In the genomic region with DNA sequence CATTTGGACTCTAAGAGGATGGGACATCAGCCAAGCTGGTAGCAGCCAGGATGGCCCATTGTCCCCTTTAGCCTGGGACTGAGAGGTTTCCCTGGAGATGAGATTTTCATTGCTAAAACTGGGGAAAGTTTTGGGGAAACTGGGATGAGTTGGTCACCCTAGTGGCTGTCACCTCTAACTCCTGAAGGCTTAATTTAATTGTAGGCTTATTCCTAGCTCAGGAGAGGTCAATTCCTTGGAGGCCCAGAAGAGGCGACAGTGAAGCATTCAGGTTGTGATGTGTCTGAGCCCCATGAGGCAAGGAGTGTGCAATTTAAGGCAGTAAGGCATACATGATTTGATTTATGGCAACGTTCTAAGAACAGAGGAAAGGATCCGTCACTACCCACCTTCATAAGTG, we compare ENCODE assay signal across 23 cellular contexts.
"Had no signal": no experiment of that assay in that cellular context is flagged by ENCODE, and none has a peak within 500 bp of the region (broad histone marks: within the 10 kb centered on the region; RNA-seq: fewer than 3 reads in every experiment).

No MANE protein-coding gene starts in this region.

- FAIRE-seq: endothelial cell of umbilical vein, frontal cortex, kidney had no signal

- DNase-seq: colonic mucosa; dermis blood vessel endothelial cell; heart left ventricle; hippocampal formation; kidney; left cardiac atrium; left ventricle myocardium inferior; lower lobe of right lung; psoas muscle; retina; spleen; stimulated activated CD4-positive, alpha-beta T cell treated with anti-CD3 and anti-CD28 coated beads, Interleukin-15, amount 100 ng/mL, for 24 hours; stimulated activated CD4-positive, alpha-beta T cell treated with anti-CD3 and anti-CD28 coated beads, Interleukin-1b, Interleukin-23, amount 100 ng/mL, for 48 hours; stimulated activated CD4-positive, alpha-beta T cell treated with anti-CD3 and anti-CD28 coated beads, Interleukin-4, amount 100 ng/mL, for 24 hours; stimulated activated naive CD8-positive, alpha-beta T cell treated with anti-CD3 and anti-CD28 coated beads, Interleukin-15, amount 100 ng/mL, for 72 hours; trophoblast cell had no signal

- H3K36me3 Mint-ChIP-seq: mesothelial cell of epicardium had no signal

- H3K27me3 ChIP-seq: colonic mucosa, heart left ventricle, spleen had no signal

- H3K4me1 Mint-ChIP-seq: mesothelial cell of epicardium had no signal

- H3K9me3 ChIP-seq: colonic mucosa, heart left ventricle, left ventricle myocardium inferior, lower lobe of right lung, psoas muscle had no signal

- H3K9me3 Mint-ChIP-seq: mesothelial cell of epicardium, nephron had no signal

- H3K27ac Mint-ChIP-seq: mesothelial cell of epicardium; nephron; stimulated activated naive CD8-positive, alpha-beta T cell treated with anti-CD3 and anti-CD28 coated beads, Interleukin-15, amount 100 ng/mL, for 72 hours had no signal

- H3K4me1 ChIP-seq: colonic mucosa, lower lobe of right lung, psoas muscle had no signal

- H3K4me3 ChIP-seq: colonic mucosa, heart left ventricle, left ventricle myocardium inferior, lower lobe of right lung, psoas muscle, spleen had no signal

- H3K27ac ChIP-seq: colonic mucosa, heart left ventricle, left ventricle myocardium inferior, lower lobe of right lung, psoas muscle, spleen had no signal

- ATAC-seq: heart left ventricle; left cardiac atrium; lower lobe of right lung; psoas muscle; sciatic nerve; stimulated activated memory B cell treated with anti-CD40 and anti-IgM and Interleukin-4, amounts not matched to agents 10 μg/mL and 1 μg/mL and 100 μg/mL, for 72 hours; stimulated activated naive CD8-positive, alpha-beta T cell treated with anti-CD3 and anti-CD28 coated beads, Interleukin-15, amount 100 ng/mL, for 72 hours had no signal

- H3K27me3 Mint-ChIP-seq: memory B cell; stimulated activated memory B cell treated with anti-CD40 and anti-IgM and Interleukin-4, amounts not matched to agents 10 μg/mL and 1 μg/mL and 100 μg/mL, for 72 hours had no signal

- H3K4me3 Mint-ChIP-seq: memory B cell; mesothelial cell of epicardium; nephron; stimulated activated memory B cell treated with anti-CD40 and anti-IgM and Interleukin-4, amounts not matched to agents 10 μg/mL and 1 μg/mL and 100 μg/mL, for 72 hours; stimulated activated naive CD8-positive, alpha-beta T cell treated with anti-CD3 and anti-CD28 coated beads, Interleukin-15, amount 100 ng/mL, for 72 hours had no signal

- H3K36me3 ChIP-seq: colonic mucosa, heart left ventricle, left ventricle myocardium inferior, lower lobe of right lung, spleen had no signal
